Comparison of ENCODE assay signal across 9 cellular contexts in the genomic region with DNA sequence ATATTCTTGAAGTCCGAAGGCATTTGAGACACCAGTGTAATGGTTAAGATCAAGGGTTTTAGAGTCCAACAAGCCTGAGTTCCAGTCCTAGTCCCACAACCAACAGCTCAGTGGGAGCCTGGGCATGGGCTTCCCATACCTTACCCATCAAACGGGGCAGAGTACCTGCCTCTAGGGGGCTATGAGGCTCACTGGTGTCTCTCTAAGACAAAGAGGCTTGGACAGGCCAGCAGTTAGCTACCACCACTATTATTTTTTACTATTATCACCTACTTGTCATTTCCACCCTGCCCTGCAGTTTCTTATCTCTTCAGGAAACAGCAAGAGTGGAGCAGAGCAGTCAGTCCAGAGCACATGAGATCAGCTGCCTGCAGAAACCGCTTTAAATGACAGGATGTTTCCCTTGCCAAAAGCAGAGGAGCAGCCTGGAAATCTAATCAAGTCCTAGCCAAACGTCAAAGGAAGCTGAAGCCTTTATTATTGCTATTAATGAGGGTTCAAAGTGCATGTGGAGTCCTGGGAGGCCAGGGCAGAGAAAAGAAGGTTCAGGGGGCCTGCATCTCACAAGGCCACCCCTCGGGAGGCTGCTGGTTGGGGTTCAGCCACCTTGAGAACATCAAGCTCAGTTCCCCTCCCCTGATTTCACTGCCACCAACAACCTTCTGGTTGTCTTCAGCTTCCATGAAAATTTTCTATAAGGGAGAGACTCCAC.
DNase-seq lines count a peak whose midpoint lies in the region; ATAC-seq and TF ChIP-seq lines count a peak whose summit lies in the region.
"Had no signal": no experiment of that assay in that cellular context is flagged by ENCODE, and none has a peak within 500 bp of the region (broad histone marks: within the 10 kb centered on the region; RNA-seq: fewer than 3 reads in every experiment).

No MANE protein-coding gene starts in this region.

- H3K27ac ChIP-seq in body of pancreas, result no peak overlapping the region
- H3K27ac ChIP-seq in upper lobe of left lung, result peak overlapping the region; percentile 18 to 40 (median 24)
- peak overlapping the region in 1 of 4 donors; percentile 46 for H3K27ac ChIP-seq in esophagus squamous epithelium

- TF ChIP-seq POLR2A in body of pancreas (IDR thresholded peaks at IDR 0.05) (no peak), upper lobe of left lung (IDR thresholded peaks at IDR 0.05) (no peak), esophagus squamous epithelium (IDR thresholded peaks at IDR 0.05) (no peak)

- no peak for TF ChIP-seq EP300 in upper lobe of left lung (IDR thresholded peaks at IDR 0.05)

- DNase-seq in NCI-H2196 (lab: John Stamatoyannopoulos, UW; ENCODE audit: unreplicated experiment) (peak; percentile 27), NCI-H2196 treated with DMSO at 0.1 percent for 48 hours (lab: John Stamatoyannopoulos, UW; ENCODE audit: unreplicated experiment) (no peak), body of pancreas (no peak), islet precursor cell (peak; percentile 73), upper lobe of left lung (no peak), esophagus squamous epithelium (lab: John Stamatoyannopoulos, UW) (no peak), COLO829 (ENCODE audit: low spot score) (no peak)
- DNase-seq in activated effector memory CD4-positive, alpha-beta T cell treated with Interleukin-2 at 50 U/mL for 16 hours, result no peak
- DNase-seq: NCI-H146 had no signal

- H3K36me3 ChIP-seq in body of pancreas (replicated peaks in 1 of 2; ENCODE audit: insufficient read depth in 1 of 2, low read depth in 2 of 2) (no peaks in the 10 kb centered on the region), upper lobe of left lung (no peaks in the 10 kb centered on the region), esophagus squamous epithelium (no peaks in the 10 kb centered on the region)

- H3K9me3 ChIP-seq in body of pancreas, result no peaks in the 10 kb centered on the region
- H3K9me3 ChIP-seq in upper lobe of left lung, result no peaks in the 10 kb centered on the region
- no peaks in the 10 kb centered on the region for H3K9me3 ChIP-seq in esophagus squamous epithelium

- H3K27me3 ChIP-seq in body of pancreas (no peaks in the 10 kb centered on the region), upper lobe of left lung (no peaks in the 10 kb centered on the region), esophagus squamous epithelium (no peaks in the 10 kb centered on the region)

- H3K4me1 ChIP-seq in body of pancreas (peaks cover 13% of the 10 kb centered on the region), upper lobe of left lung (peaks cover 35 to 50% (median 43%) of the 10 kb centered on the region in 4 donors), esophagus squamous epithelium (peaks cover 1 to 44% (median 24%) of the 10 kb centered on the region in 3 donors)

- intact Hi-C loops in body of pancreas (cut with DNase I) (no loop called here), esophagus squamous epithelium (cut with DNase I) (no loop called here)

- H3K4me3 ChIP-seq in body of pancreas, result no peak overlapping the region
- no peak overlapping the region for H3K4me3 ChIP-seq in upper lobe of left lung
- no peak overlapping the region for H3K4me3 ChIP-seq in esophagus squamous epithelium

- TF ChIP-seq CTCF in body of pancreas (IDR thresholded peaks at IDR 0.05) (no peak), upper lobe of left lung (IDR thresholded peaks at IDR 0.05) (peak in 1 of 6 experiments; percentile 19), esophagus squamous epithelium (IDR thresholded peaks at IDR 0.05) (no peak)

- WGBS in body of pancreas, 2 donors, result 52 to 64% methylated on average over 5 of the region's 5 CpGs
- WGBS in upper lobe of left lung, 2 donors, result 50 to 53% methylated on average over 5 of the region's 5 CpGs
- WGBS in esophagus squamous epithelium, 2 donors, result 62 to 65% methylated on average over 4 to 5 of the region's 5 CpGs

- ATAC-seq in body of pancreas, result peak; percentile 43
- no peak for ATAC-seq in upper lobe of left lung (ENCODE audit: low FRiP score in 2 of 2)

Comparison
In these comparisons a context has a peak if more than half of its experiments do, and no peak if none do; other contexts are left out.
1. DNase-seq: peak in NCI-H2196 (single experiment) and islet precursor cell (single experiment); none in NCI-H2196 treated with DMSO at 0.1 percent for 48 hours (single experiment), body of pancreas (0 of 4), upper lobe of left lung (0 of 2), esophagus squamous epithelium (single experiment), activated effector memory CD4-positive, alpha-beta T cell treated with Interleukin-2 at 50 U/mL for 16 hours (single experiment) and COLO829 (single experiment).
2. H3K27ac ChIP-seq: peak in upper lobe of left lung (4 of 4); none in body of pancreas (0 of 4).